ENCODE assay signal across 22 cellular contexts in the genomic region with DNA sequence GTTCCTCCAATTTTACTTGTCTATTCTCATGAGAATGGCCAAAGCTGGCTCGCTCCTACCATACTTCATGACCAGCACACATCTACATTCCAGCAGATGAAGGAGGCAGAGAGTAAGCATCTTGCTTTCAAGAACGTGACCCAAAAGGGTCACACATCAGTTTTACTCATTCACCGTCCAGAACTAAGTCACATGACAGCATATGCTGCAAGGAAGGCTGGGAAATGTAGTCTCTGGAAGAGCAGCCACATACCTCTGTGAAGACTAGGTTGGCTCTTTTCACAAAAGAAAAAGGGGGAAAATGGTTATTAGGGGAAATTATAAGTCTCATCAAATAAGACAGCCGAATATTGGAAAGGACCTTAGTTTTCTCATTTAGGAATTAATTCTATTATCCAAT.
A peak's percentile ranks its signal among the peaks of the same experiment; 100 is the strongest.
DNase-seq lines count a peak whose midpoint lies in the region; ATAC-seq and TF ChIP-seq lines count a peak whose summit lies in the region.
"Had no signal": no experiment of that assay in that cellular context is flagged by ENCODE, and none has a peak within 500 bp of the region (broad histone marks: within the 10 kb centered on the region; RNA-seq: fewer than 3 reads in every experiment).

No MANE protein-coding gene starts in this region.

- H3K36me3 Mint-ChIP-seq in neural progenitor cell, result no peaks in the 10 kb centered on the region
- no peaks in the 10 kb centered on the region for H3K36me3 Mint-ChIP-seq in activated CD8-positive, alpha-beta T cell treated with anti-CD3 and anti-CD28 coated beads, Interleukin-2, amount 10 ng/mL, durations not matched to agents 7 days and 5 days (ENCODE audit: low read depth)
- H3K36me3 Mint-ChIP-seq: CD8-positive, alpha-beta memory T cell had no signal

- no peak overlapping the region for H3K4me3 Mint-ChIP-seq in neural progenitor cell
- H3K4me3 Mint-ChIP-seq in activated CD8-positive, alpha-beta T cell treated with anti-CD3 and anti-CD28 coated beads, Interleukin-2, amount 10 ng/mL, durations not matched to agents 7 days and 5 days, result no peak overlapping the region
- H3K4me3 Mint-ChIP-seq: activated CD8-positive, alpha-beta T cell treated with anti-CD3 and anti-CD28 coated beads for 36 hours; CD8-positive, alpha-beta memory T cell had no signal

- intact Hi-C loops in psoas muscle (cut with DNase I), result no loop called here

- 43 to 57% (median 48%) methylated on average over 4 of the region's 4 CpGs for WGBS in psoas muscle, 3 donors

- DNase-seq in DMS 273 (lab: John Stamatoyannopoulos, UW; ENCODE audit: unreplicated experiment) (peak; percentile 21), DMS 273 treated with DMSO at 0.1 percent for 48 hours (lab: John Stamatoyannopoulos, UW) (no peak), amniotic epithelial cell (ENCODE audit: low read depth) (peak; percentile 13), neural progenitor cell (ENCODE audit: low spot score) (no peak), psoas muscle (no peak), NCI-H345 (lab: John Stamatoyannopoulos, UW) (no peak)
- DNase-seq in activated CD8-positive, alpha-beta T cell treated with anti-CD3 and anti-CD28 coated beads, Interleukin-2, amount 10 ng/mL, durations not matched to agents 7 days and 5 days, result no peak
- DNase-seq: activated CD8-positive, alpha-beta T cell treated with anti-CD3 and anti-CD28 coated beads for 36 hours; activated gamma-delta T cell; CD8-positive, alpha-beta memory T cell; GOT3; kidney glomerular epithelial cell; NCI-H1417; NCI-H2081 treated with DMSO at 0.1 percent for 48 hours; spleen; stimulated activated CD4-positive, alpha-beta T cell treated with anti-CD3 and anti-CD28 coated beads, Interleukin-4, amount 100 ng/mL, for 24 hours; stimulated activated naive CD4-positive, alpha-beta T cell treated with Interleukin-2 at 50 U/mL for 16 hours; T1000 had no signal

- CTCF ChIA-PET in activated CD8-positive, alpha-beta T cell treated with anti-CD3 and anti-CD28 coated beads, Interleukin-2, amount 10 ng/mL, durations not matched to agents 7 days and 5 days (lab: Charles Lee), result no interaction called here

- H3K27ac Mint-ChIP-seq in neural progenitor cell, result no peak overlapping the region
- no peak overlapping the region for H3K27ac Mint-ChIP-seq in activated CD8-positive, alpha-beta T cell treated with anti-CD3 and anti-CD28 coated beads, Interleukin-2, amount 10 ng/mL, durations not matched to agents 7 days and 5 days
- H3K27ac Mint-ChIP-seq: activated CD8-positive, alpha-beta T cell treated with anti-CD3 and anti-CD28 coated beads for 36 hours had no signal

- H3K27me3 ChIP-seq in neural progenitor cell (no peaks in the 10 kb centered on the region), psoas muscle (ENCODE audit: insufficient read depth in 3 of 3, low read length in 2 of 3) (no peaks in the 10 kb centered on the region)
- H3K27me3 ChIP-seq: spleen had no signal

- H3K4me3 ChIP-seq in neural progenitor cell (no peak overlapping the region), psoas muscle (no peak overlapping the region)
- H3K4me3 ChIP-seq: spleen, thoracic aorta had no signal

- H3K27ac ChIP-seq in neural progenitor cell (no peak overlapping the region), psoas muscle (no peak overlapping the region)
- H3K27ac ChIP-seq: 22Rv1, spleen, thoracic aorta had no signal

- no peak for ATAC-seq in psoas muscle
- no peak for ATAC-seq in activated CD8-positive, alpha-beta T cell treated with anti-CD3 and anti-CD28 coated beads, Interleukin-2, amount 10 ng/mL, durations not matched to agents 7 days and 5 days
- ATAC-seq: activated CD4-positive, CD25-positive, alpha-beta regulatory T cell treated with anti-CD3 and anti-CD28 coated beads, Interleukin-2, amount 50 U/mL, for 24 hours; activated CD8-positive, alpha-beta T cell treated with anti-CD3 and anti-CD28 coated beads for 36 hours had no signal

- no peaks in the 10 kb centered on the region for H3K4me1 ChIP-seq in neural progenitor cell
- H3K4me1 ChIP-seq in psoas muscle, result no peaks in the 10 kb centered on the region
- H3K4me1 ChIP-seq: spleen had no signal

- H3K9me3 Mint-ChIP-seq in neural progenitor cell, result peaks cover 11% of the 10 kb centered on the region
- H3K9me3 Mint-ChIP-seq in activated CD8-positive, alpha-beta T cell treated with anti-CD3 and anti-CD28 coated beads, Interleukin-2, amount 10 ng/mL, durations not matched to agents 7 days and 5 days (ENCODE audit: insufficient read depth), result no peaks in the 10 kb centered on the region
- H3K9me3 Mint-ChIP-seq: activated CD8-positive, alpha-beta T cell treated with anti-CD3 and anti-CD28 coated beads for 36 hours had no signal

- H3K79me2 ChIP-seq in neural progenitor cell (ENCODE audit: low read depth), result no peaks in the 10 kb centered on the region

- no peaks in the 10 kb centered on the region for H3F3A ChIP-seq in neural progenitor cell (ENCODE audit: low read depth)

- H4K20me1 ChIP-seq in neural progenitor cell (ENCODE audit: low read depth), result no peaks in the 10 kb centered on the region

- H3K9ac ChIP-seq in neural progenitor cell, result no peak overlapping the region

- POLR2A ChIA-PET in activated CD8-positive, alpha-beta T cell treated with anti-CD3 and anti-CD28 coated beads, Interleukin-2, amount 10 ng/mL, durations not matched to agents 7 days and 5 days (lab: Charles Lee), result interaction anchor here (0.6 kb wide), 1 partner anchor 267 kb away, joined by 3 read pairs; no protein-coding TSS in a partner anchor

- H3K36me3 ChIP-seq in neural progenitor cell (peaks cover 4% of the 10 kb centered on the region), psoas muscle (ENCODE audit: insufficient read depth in 1 of 2, low read depth in 1 of 2) (no peaks in the 10 kb centered on the region)
- H3K36me3 ChIP-seq: spleen, thoracic aorta had no signal

- no peaks in the 10 kb centered on the region for H3K9me3 ChIP-seq in neural progenitor cell (ENCODE audit: low read depth)
- peaks cover 9% of the 10 kb centered on the region for H3K9me3 ChIP-seq in psoas muscle
- H3K9me3 ChIP-seq: thoracic aorta had no signal

- H2AFZ ChIP-seq in neural progenitor cell (replicated peaks), result peak overlapping the region; percentile 95

- no peaks in the 10 kb centered on the region for H3K27me3 Mint-ChIP-seq in neural progenitor cell (ENCODE audit: insufficient read depth, low read depth)
- H3K27me3 Mint-ChIP-seq in activated CD8-positive, alpha-beta T cell treated with anti-CD3 and anti-CD28 coated beads, Interleukin-2, amount 10 ng/mL, durations not matched to agents 7 days and 5 days (ENCODE audit: low read depth), result no peaks in the 10 kb centered on the region

- H3K4me1 Mint-ChIP-seq in neural progenitor cell, result no peaks in the 10 kb centered on the region
- no peaks in the 10 kb centered on the region for H3K4me1 Mint-ChIP-seq in activated CD8-positive, alpha-beta T cell treated with anti-CD3 and anti-CD28 coated beads, Interleukin-2, amount 10 ng/mL, durations not matched to agents 7 days and 5 days (ENCODE audit: low read depth)
- H3K4me1 Mint-ChIP-seq: CD8-positive, alpha-beta memory T cell had no signal

- TF ChIP-seq CTCF in neural progenitor cell (IDR thresholded peaks at IDR 0.05), result no peak
- TF ChIP-seq CTCF in psoas muscle (IDR thresholded peaks at IDR 0.05), result no peak

- no peak for TF ChIP-seq EP300 in Ishikawa (IDR thresholded peaks at IDR 0.05; ENCODE audit: borderline replicate concordance)

- TF ChIP-seq RAD21 in Ishikawa (IDR thresholded peaks at IDR 0.05; ENCODE audit: low read depth), result no peak

- no peak overlapping the region for H3K4me2 ChIP-seq in neural progenitor cell

TF ChIP-seq in Ishikawa, 13 proteins besides CTCF, POLR2A, EP300 and RAD21:
- TF ChIP-seq, protein P1, sequence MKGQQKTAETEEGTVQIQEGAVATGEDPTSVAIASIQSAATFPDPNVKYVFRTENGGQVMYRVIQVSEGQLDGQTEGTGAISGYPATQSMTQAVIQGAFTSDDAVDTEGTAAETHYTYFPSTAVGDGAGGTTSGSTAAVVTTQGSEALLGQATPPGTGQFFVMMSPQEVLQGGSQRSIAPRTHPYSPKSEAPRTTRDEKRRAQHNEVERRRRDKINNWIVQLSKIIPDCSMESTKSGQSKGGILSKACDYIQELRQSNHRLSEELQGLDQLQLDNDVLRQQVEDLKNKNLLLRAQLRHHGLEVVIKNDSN (IDR thresholded peaks at IDR 0.05), result peak; percentile 92
- TF ChIP-seq ZBTB7A (IDR thresholded peaks at IDR 0.05; ENCODE audit: low read depth), result no peak

Comparison
In these comparisons a context has a peak if more than half of its experiments do, and no peak if none do; other contexts are left out.
1. DNase-seq: peak in DMS 273 (single experiment) and amniotic epithelial cell (single experiment); none in DMS 273 treated with DMSO at 0.1 percent for 48 hours (single experiment), neural progenitor cell (single experiment), psoas muscle (0 of 2), NCI-H345 (single experiment) and activated CD8-positive, alpha-beta T cell treated with anti-CD3 and anti-CD28 coated beads, Interleukin-2, amount 10 ng/mL, durations not matched to agents 7 days and 5 days (single experiment).